Comparison of ENCODE assay signal across 11 cellular contexts in genomic region chr4:89305712-89306437, GRCh38. TPM values are rescaled to one million over a fixed set of nuclear protein-coding genes. Genes with fewer than 3 reads are reported as not detected.
DNase-seq lines count a peak whose midpoint lies in the region; ATAC-seq and TF ChIP-seq lines count a peak whose summit lies in the region.
"Had no signal": no experiment of that assay in that cellular context is flagged by ENCODE, and none has a peak within 500 bp of the region (broad histone marks: within the 10 kb centered on the region; RNA-seq: fewer than 3 reads in every experiment).

No MANE protein-coding gene starts in this region.

- no peaks in the 10 kb centered on the region for H3K9me2 ChIP-seq in hepatocyte (replicated peaks; ENCODE audit: insufficient read depth)

- H3K36me3 ChIP-seq in hepatocyte (replicated peaks; ENCODE audit: insufficient read depth, low read depth) (no peaks in the 10 kb centered on the region), thoracic aorta (no peaks in the 10 kb centered on the region), A673 (ENCODE audit: insufficient read depth, low read length, poor library complexity, severe bottlenecking) (no peaks in the 10 kb centered on the region)
- H3K36me3 ChIP-seq: neutrophil had no signal

- CTCF ChIA-PET in A673 (lab: Charles Lee): no interaction called here

- peak overlapping the region; percentile 85 to 92 for H3K4me3 Mint-ChIP-seq in activated T-cell treated with anti-CD3 and anti-CD28 coated beads, Interleukin-2, amount 50 U/mL, for 72 hours
- peak overlapping the region; percentile 89 for H3K4me3 Mint-ChIP-seq in activated naive CD4-positive, alpha-beta T cell treated with anti-CD3 and anti-CD28 coated beads, Interleukin-2, amount 50 U/mL, for 24 hours

- peaks cover 6% of the 10 kb centered on the region for H3K79me2 ChIP-seq in hepatocyte

- H3K4me1 ChIP-seq in hepatocyte (ENCODE audit: insufficient read depth) (peaks cover 11% of the 10 kb centered on the region), thoracic aorta (ENCODE audit: control insufficient read depth in 1 of 2, low read depth in 2 of 2) (no peaks in the 10 kb centered on the region), A673 (ENCODE audit: insufficient read depth, low read length, poor library complexity, severe bottlenecking) (no peaks in the 10 kb centered on the region)

- 56% methylated on average over 8 of the region's 8 CpGs for WGBS in hepatocyte (ENCODE audit: low lambda C conversion rate, missing lambda C conversion rate)

- TF ChIP-seq CTCF in hepatocyte (IDR thresholded peaks at IDR 0.05; ENCODE audit: poor library complexity) (no peak), thoracic aorta (IDR thresholded peaks at IDR 0.05) (no peak), A673 (conservative IDR thresholded peaks at IDR 0.05; ENCODE audit: low read depth, low read length) (no peak)

- H3K4me3 ChIP-seq in hepatocyte (no peak overlapping the region), thoracic aorta (peak overlapping the region; percentile 77), A673 (ENCODE audit: low read depth, low read length, poor library complexity, severe bottlenecking) (no peak overlapping the region)

- DNase-seq in activated T-cell treated with anti-CD3 and anti-CD28 coated beads, Interleukin-2, amount 50 U/mL, for 72 hours: no peak
- DNase-seq in activated T-cell treated with anti-CD3 and anti-CD28 coated beads for 4 hours (no peak), hepatocyte (ENCODE audit: low spot score) (peak; percentile 11), thoracic aorta (ENCODE audit: low spot score) (no peak), A673 (ENCODE audit: low spot score) (no peak), DMS153 treated with DMSO at 0.1 percent for 48 hours (lab: John Stamatoyannopoulos, UW; ENCODE audit: unreplicated experiment) (no peak)
- DNase-seq in stimulated activated CD4-positive, alpha-beta T cell treated with anti-CD3 and anti-CD28 coated beads, Interleukin-12 subunit alpha, Interleukin-12 subunit beta, amount 100 ng/mL, for 4 hours: no peak
- DNase-seq: activated effector memory CD4-positive, alpha-beta T cell treated with Interleukin-2 at 50 U/mL for 16 hours; DMS153 had no signal

- H3K9me3 ChIP-seq in hepatocyte (ENCODE audit: low read depth): no peaks in the 10 kb centered on the region
- H3K9me3 ChIP-seq in thoracic aorta: no peaks in the 10 kb centered on the region
- no peaks in the 10 kb centered on the region for H3K9me3 ChIP-seq in A673 (ENCODE audit: low read depth, low read length, poor library complexity, severe bottlenecking)
- H3K9me3 ChIP-seq: neutrophil had no signal

- H3K4me1 Mint-ChIP-seq in activated T-cell treated with anti-CD3 and anti-CD28 coated beads, Interleukin-2, amount 50 U/mL, for 72 hours (ENCODE audit: low read depth): peaks cover 71% of the 10 kb centered on the region
- H3K4me1 Mint-ChIP-seq in activated naive CD4-positive, alpha-beta T cell treated with anti-CD3 and anti-CD28 coated beads, Interleukin-2, amount 50 U/mL, for 24 hours: peaks cover 84% of the 10 kb centered on the region

- peak overlapping the region; percentile 75 for H3K27ac Mint-ChIP-seq in activated T-cell treated with anti-CD3 and anti-CD28 coated beads, Interleukin-2, amount 50 U/mL, for 72 hours
- peak overlapping the region; percentile 84 for H3K27ac Mint-ChIP-seq in activated naive CD4-positive, alpha-beta T cell treated with anti-CD3 and anti-CD28 coated beads, Interleukin-2, amount 50 U/mL, for 24 hours

- peak; percentile 39 to 53 for ATAC-seq in activated T-cell treated with anti-CD3 and anti-CD28 coated beads, Interleukin-2, amount 50 U/mL, for 72 hours (replicated peaks in 1 of 2)
- no peak for ATAC-seq in thoracic aorta (ENCODE audit: insufficient number of reproducible peaks, low FRiP score, low read depth)

- no TSS peak for BruUV-seq in A673 (replicated peaks; lab: Mats Ljungman, UMichigan)

- peak overlapping the region; percentile 90 for H3K4me2 ChIP-seq in hepatocyte

- no peaks in the 10 kb centered on the region for H4K20me1 ChIP-seq in hepatocyte (ENCODE audit: insufficient read depth, poor library complexity, severe bottlenecking)

- H3K27me3 Mint-ChIP-seq in activated T-cell treated with anti-CD3 and anti-CD28 coated beads, Interleukin-2, amount 50 U/mL, for 72 hours (ENCODE audit: low read depth): no peaks in the 10 kb centered on the region
- no peaks in the 10 kb centered on the region for H3K27me3 Mint-ChIP-seq in activated naive CD4-positive, alpha-beta T cell treated with anti-CD3 and anti-CD28 coated beads, Interleukin-2, amount 50 U/mL, for 24 hours

- POLR2A ChIA-PET in A673 (lab: Charles Lee; ENCODE audit: low non-redundant PET): no interaction called here

- H3K27me3 ChIP-seq in hepatocyte: peaks cover 2% of the 10 kb centered on the region
- H3K27me3 ChIP-seq in thoracic aorta (replicated peaks; ENCODE audit: insufficient read depth): no peaks in the 10 kb centered on the region
- peaks cover 13% of the 10 kb centered on the region for H3K27me3 ChIP-seq in A673 (replicated peaks; ENCODE audit: insufficient read depth, low read depth, low read length, poor library complexity)

- H3K27ac ChIP-seq in hepatocyte (peak overlapping the region; percentile 20), thoracic aorta (no peak overlapping the region), A673 (ENCODE audit: low read depth, low read length, poor library complexity, severe bottlenecking) (no peak overlapping the region)
- H3K27ac ChIP-seq: neutrophil had no signal

- H3K36me3 Mint-ChIP-seq in activated T-cell treated with anti-CD3 and anti-CD28 coated beads, Interleukin-2, amount 50 U/mL, for 72 hours (ENCODE audit: insufficient read depth in 2 of 2): peaks cover 3 to 11% of the 10 kb centered on the region in 2 donors
- H3K36me3 Mint-ChIP-seq in activated naive CD4-positive, alpha-beta T cell treated with anti-CD3 and anti-CD28 coated beads, Interleukin-2, amount 50 U/mL, for 24 hours: no peaks in the 10 kb centered on the region

- intact Hi-C loops in A673 (cut with micrococcal nuclease; ENCODE audit: unreplicated experiment): no loop called here

- H2AFZ ChIP-seq in hepatocyte: no peak overlapping the region

- no peaks in the 10 kb centered on the region for H3K9me3 Mint-ChIP-seq in activated T-cell treated with anti-CD3 and anti-CD28 coated beads, Interleukin-2, amount 50 U/mL, for 72 hours
- no peaks in the 10 kb centered on the region for H3K9me3 Mint-ChIP-seq in activated naive CD4-positive, alpha-beta T cell treated with anti-CD3 and anti-CD28 coated beads, Interleukin-2, amount 50 U/mL, for 24 hours

RNA-seq across cellular contexts. Expression of gene GPRIN3, which starts 1.7 kb away (rescaled TPM):
- 10 to 100 TPM; 19.9 to 32.3 TPM for total RNA-seq in activated T-cell treated with anti-CD3 and anti-CD28 coated beads, Interleukin-2, amount 50 U/mL, for 72 hours
- 2.6 and 3.0 TPM in 2 replicates for total RNA-seq in hepatocyte
- 0.60 and 0.64 TPM in 2 replicates for polyA plus RNA-seq in hepatocyte
- 1 to 10 TPM; 5.7 to 9.0 TPM for total RNA-seq in thoracic aorta
- not detected in 2 replicates for total RNA-seq in A673 (2021)
